ENCODE assay signal across 10 cellular contexts in genomic region chr1:157753611-157754010, GRCh38. TPM values are rescaled to one million over a fixed set of nuclear protein-coding genes. Genes with fewer than 3 reads are reported as not detected.
"Had no signal": no experiment of that assay in that cellular context is flagged by ENCODE, and none has a peak within 500 bp of the region (broad histone marks: within the 10 kb centered on the region; RNA-seq: fewer than 3 reads in every experiment).

No MANE protein-coding gene starts in this region.

- H3K27ac ChIP-seq: GM23248, HL-60, KMS-11 had no signal

- DNase-seq: GM23248, H9, HCEC 1CT, KBM-7 had no signal

- H3K27ac Mint-ChIP-seq: IgD-negative memory B cell had no signal

- H3K27me3 Mint-ChIP-seq: IgD-negative memory B cell had no signal

- H3K9me3 Mint-ChIP-seq: H9 had no signal

- H3K4me3 Mint-ChIP-seq: H9 had no signal

- H3K4me3 ChIP-seq: GM23248 had no signal

- ATAC-seq: HepG2 had no signal

RNA-seq across cellular contexts. Expression of gene FCRL2, which starts 23.3 kb away (rescaled TPM):
- total RNA-seq: GM23248, H4, H9, HepG2, HT1080 had no signal
- polyA plus RNA-seq: GM23248, HepG2 had no signal

RNA-seq across cellular contexts. Expression of gene FCRL3, which starts 53.0 kb away (rescaled TPM):
- total RNA-seq: GM23248, H4, H9, HepG2 had no signal
- polyA plus RNA-seq: GM23248, HepG2 had no signal
